In the genomic region with DNA sequence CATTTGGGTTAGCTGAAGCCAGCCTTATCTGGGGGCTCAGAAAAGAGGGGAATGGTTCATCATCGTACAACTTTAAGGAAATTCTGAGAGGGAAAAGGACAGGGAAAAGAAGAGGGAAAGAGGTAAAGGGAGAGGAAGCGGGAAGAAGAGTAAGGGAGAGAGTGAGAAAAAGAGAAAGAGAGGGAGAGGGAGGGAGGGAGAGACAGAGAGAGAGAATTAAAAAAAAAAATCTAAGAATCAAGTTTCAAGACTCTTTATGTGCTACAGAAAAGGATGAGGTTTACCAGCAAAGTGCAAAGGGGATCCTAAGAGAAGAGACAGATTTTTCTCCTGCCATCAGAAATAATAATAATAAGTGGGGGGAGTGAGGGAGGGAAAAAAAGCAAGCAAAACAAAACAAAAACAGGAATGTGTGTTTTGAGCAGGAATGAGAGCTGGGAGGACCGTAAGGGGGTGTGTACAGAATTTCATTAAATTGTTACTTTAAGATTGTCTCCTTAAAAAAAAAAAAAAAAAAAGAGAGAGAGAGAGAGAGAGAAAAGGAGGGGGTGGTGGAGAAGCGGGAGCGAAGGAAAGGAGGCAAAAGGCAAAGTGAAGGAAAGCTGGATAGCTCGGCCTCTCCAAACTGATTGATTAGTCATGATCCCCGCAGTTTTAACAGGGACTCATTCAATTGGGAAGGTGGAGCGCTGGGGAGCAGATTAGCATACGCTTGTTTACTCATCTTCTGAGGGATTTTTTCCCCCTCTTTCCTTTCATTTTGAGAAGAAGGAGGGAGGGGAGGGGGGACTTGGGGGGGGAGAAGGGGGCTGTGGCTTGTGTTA, we compare ENCODE assay signal across 11 cellular contexts. TPM values are rescaled to one million over a fixed set of nuclear protein-coding genes. Genes with fewer than 3 reads are reported as not detected.
A peak's percentile ranks its signal among the peaks of the same experiment; 100 is the strongest.
DNase-seq lines count a peak whose midpoint lies in the region; ATAC-seq and TF ChIP-seq lines count a peak whose summit lies in the region.
"Had no signal": no experiment of that assay in that cellular context is flagged by ENCODE, and none has a peak within 500 bp of the region (broad histone marks: within the 10 kb centered on the region; RNA-seq: fewer than 3 reads in every experiment).

No MANE protein-coding gene starts in this region.

- ATAC-seq in HG03095 (IDR thresholded peaks at IDR 0.05; ENCODE audit: unreplicated experiment) = no peak
- ATAC-seq in naive thymus-derived CD8-positive, alpha-beta T cell = no peak

- H3K27me3 ChIP-seq in ascending aorta (no peaks in the 10 kb centered on the region), iPS-20b (ENCODE audit: insufficient read depth, low read length) (peaks cover 53% of the 10 kb centered on the region), subcutaneous abdominal adipose tissue (ENCODE audit: control insufficient read depth in 5 of 5, insufficient read depth in 4 of 5, low read length in 5 of 5) (peaks cover 0 to 9% (median 5%) of the 10 kb centered on the region in 5 donors)

- peaks cover 0 to 5% (median 0%) of the 10 kb centered on the region in 9 donors for H3K9me3 Mint-ChIP-seq in naive thymus-derived CD8-positive, alpha-beta T cell

- POLR2A ChIA-PET in naive thymus-derived CD8-positive, alpha-beta T cell (lab: Charles Lee) = no interaction called here

- H3K4me1 Mint-ChIP-seq in naive thymus-derived CD8-positive, alpha-beta T cell = peaks cover 3 to 27% (median 11%) of the 10 kb centered on the region in 4 donors

- H3K36me3 Mint-ChIP-seq in naive thymus-derived CD8-positive, alpha-beta T cell = peaks cover 0 to 12% (median 6%) of the 10 kb centered on the region in 3 donors
- H3K36me3 Mint-ChIP-seq: activated naive CD8-positive, alpha-beta T cell had no signal

- intact Hi-C loops in ascending aorta (cut with DNase I) = loop anchor here (1.0 to 10.0 kb wide), 5 partner anchors 211 to 1758 kb away; no protein-coding TSS in a partner anchor

- peaks cover 36 to 92% (median 71%) of the 10 kb centered on the region in 5 donors for H3K27me3 Mint-ChIP-seq in naive thymus-derived CD8-positive, alpha-beta T cell

- H3K4me3 Mint-ChIP-seq in naive thymus-derived CD8-positive, alpha-beta T cell = peak overlapping the region in 3 of 10 donors; percentile 26 to 51 (median 45)

- peak overlapping the region in 1 of 10 donors; percentile 37 for H3K27ac Mint-ChIP-seq in naive thymus-derived CD8-positive, alpha-beta T cell
- H3K27ac Mint-ChIP-seq: activated naive CD8-positive, alpha-beta T cell; memory B cell had no signal

- H3K4me3 ChIP-seq in ascending aorta (peak overlapping the region; percentile 69 to 86), iPS-20b (ENCODE audit: low read length) (peak overlapping the region; percentile 70), subcutaneous abdominal adipose tissue (ENCODE audit: low read depth in 1 of 5, low read length in 5 of 5) (peak overlapping the region in 2 of 5 donors; percentile 48 to 49)

- peak overlapping the region; percentile 39; the same call in 1 of the 2 replicates for H3K9ac ChIP-seq in iPS-20b (ENCODE audit: low read depth, low read length)
- H3K9ac ChIP-seq in subcutaneous abdominal adipose tissue (ENCODE audit: low read length in 5 of 5) = peak overlapping the region in 2 of 5 donors; percentile 7 to 47

- H3K9me3 ChIP-seq in ascending aorta (no peaks in the 10 kb centered on the region), iPS-20b (ENCODE audit: insufficient read depth, low read depth, low read length) (no peaks in the 10 kb centered on the region), subcutaneous abdominal adipose tissue (ENCODE audit: control insufficient read depth in 5 of 5, low read length in 5 of 5) (no peaks in the 10 kb centered on the region)

- peak overlapping the region; percentile 75 to 81 for H3K27ac ChIP-seq in ascending aorta
- no peak overlapping the region for H3K27ac ChIP-seq in iPS-20b (ENCODE audit: low read length)
- H3K27ac ChIP-seq in subcutaneous abdominal adipose tissue (ENCODE audit: low read depth, low read length) = peak overlapping the region; percentile 70
- H3K27ac ChIP-seq: 22Rv1 had no signal

- peaks cover 0 to 9% of the 10 kb centered on the region in 2 donors for H3K4me1 ChIP-seq in ascending aorta
- H3K4me1 ChIP-seq in iPS-20b (ENCODE audit: insufficient read depth, low read length) = peaks cover 17% of the 10 kb centered on the region; the same call in 1 of the 2 replicates
- peaks cover 7 to 49% (median 42%) of the 10 kb centered on the region in 5 donors for H3K4me1 ChIP-seq in subcutaneous abdominal adipose tissue (ENCODE audit: control insufficient read depth in 5 of 5, insufficient read depth in 5 of 5, low read length in 5 of 5)

- TF ChIP-seq CTCF in ascending aorta (IDR thresholded peaks at IDR 0.05) = no peak

- peak; percentile 5 for DNase-seq in DMS 273 (lab: John Stamatoyannopoulos, UW; ENCODE audit: unreplicated experiment)
- DNase-seq in DMS 273 treated with DMSO at 0.1 percent for 48 hours (lab: John Stamatoyannopoulos, UW) = no peak
- no peak for DNase-seq in ascending aorta (ENCODE audit: low spot score in 2 of 2)
- no peak for DNase-seq in NOMO-1 treated with dmso at 0.1 percent for 144 hours (lab: John Stamatoyannopoulos, UW; ENCODE audit: unreplicated experiment)
- no peak for DNase-seq in naive thymus-derived CD8-positive, alpha-beta T cell

- no peaks in the 10 kb centered on the region for H3K36me3 ChIP-seq in ascending aorta
- H3K36me3 ChIP-seq in iPS-20b (ENCODE audit: insufficient read depth, low read depth, low read length) = no peaks in the 10 kb centered on the region
- H3K36me3 ChIP-seq in subcutaneous abdominal adipose tissue (ENCODE audit: control insufficient read depth in 5 of 5, insufficient read depth in 5 of 5, low read length in 5 of 5) = no peaks in the 10 kb centered on the region

RNA-seq across cellular contexts. Expression of gene PAPPA, which starts 0.4 kb away (rescaled TPM):
- total RNA-seq in ascending aorta = 6.0 TPM
- total RNA-seq in naive thymus-derived CD8-positive, alpha-beta T cell = not detected
- under 1 TPM in 1 of 3 donors, not detected in 2; 0.09 TPM for polyA plus RNA-seq in naive thymus-derived CD8-positive, alpha-beta T cell
